ENCODE assay signal across 13 cellular contexts in genomic region chr2:190964170-190964795, GRCh38. TPM values are rescaled to one million over a fixed set of nuclear protein-coding genes. Genes with fewer than 3 reads are reported as not detected.
DNase-seq lines count a peak whose midpoint lies in the region; ATAC-seq and TF ChIP-seq lines count a peak whose summit lies in the region.
"Had no signal": no experiment of that assay in that cellular context is flagged by ENCODE, and none has a peak within 500 bp of the region (broad histone marks: within the 10 kb centered on the region; RNA-seq: fewer than 3 reads in every experiment).

No MANE protein-coding gene starts in this region.

- H3K4me3 Mint-ChIP-seq in activated CD8-positive, alpha-beta T cell treated with anti-CD3 and anti-CD28 coated beads, Interleukin-2, amount 10 ng/mL, durations not matched to agents 7 days and 5 days, result no peak overlapping the region
- H3K4me3 Mint-ChIP-seq in memory B cell, result no peak overlapping the region

- peaks cover 29% of the 10 kb centered on the region for H3K4me1 Mint-ChIP-seq in activated CD8-positive, alpha-beta T cell treated with anti-CD3 and anti-CD28 coated beads, Interleukin-2, amount 10 ng/mL, durations not matched to agents 7 days and 5 days (ENCODE audit: low read depth)
- peaks cover 6% of the 10 kb centered on the region for H3K4me1 Mint-ChIP-seq in memory B cell

- CTCF ChIA-PET in activated CD8-positive, alpha-beta T cell treated with anti-CD3 and anti-CD28 coated beads, Interleukin-2, amount 10 ng/mL, durations not matched to agents 7 days and 5 days (lab: Charles Lee), result interaction anchor here (1.5 to 2.5 kb wide), 4 partner anchors 17 to 184 kb away, joined by 4 to 8 read pairs (median 6); no protein-coding TSS in a partner anchor

- H3K4me2 ChIP-seq in BLaER1, result peak overlapping the region; percentile 32

- H4K20me1 ChIP-seq in BLaER1, result no peaks in the 10 kb centered on the region

- H3K27ac Mint-ChIP-seq in activated CD8-positive, alpha-beta T cell treated with anti-CD3 and anti-CD28 coated beads, Interleukin-2, amount 10 ng/mL, durations not matched to agents 7 days and 5 days, result peak overlapping the region; percentile 78
- H3K27ac Mint-ChIP-seq in memory B cell, result peak overlapping the region; percentile 73

- peak; percentile 47 for ATAC-seq in activated CD8-positive, alpha-beta T cell treated with anti-CD3 and anti-CD28 coated beads, Interleukin-2, amount 10 ng/mL, durations not matched to agents 7 days and 5 days
- peak; percentile 89 for ATAC-seq in memory B cell (ENCODE audit: low read depth)
- ATAC-seq in HG03378 (IDR thresholded peaks at IDR 0.05; ENCODE audit: unreplicated experiment), result no peak

- H3K4me1 ChIP-seq in BLaER1, result peaks cover 83% of the 10 kb centered on the region
- H3K4me1 ChIP-seq: esophagus muscularis mucosa, uterus had no signal

- H3K36me3 ChIP-seq in BLaER1, result peaks cover 26% of the 10 kb centered on the region
- H3K36me3 ChIP-seq: uterus had no signal

- TF ChIP-seq POLR2A in GM19099 (IDR thresholded peaks at IDR 0.05; ENCODE audit: extremely low read depth, insufficient read length, low read depth), result peak; percentile 13

- H3K4me3 ChIP-seq in BLaER1, result no peak overlapping the region
- H3K4me3 ChIP-seq: esophagus muscularis mucosa, skin epidermis, uterus had no signal

- H3K27me3 Mint-ChIP-seq in activated CD8-positive, alpha-beta T cell treated with anti-CD3 and anti-CD28 coated beads, Interleukin-2, amount 10 ng/mL, durations not matched to agents 7 days and 5 days (ENCODE audit: low read depth), result no peaks in the 10 kb centered on the region
- H3K27me3 Mint-ChIP-seq in memory B cell, result no peaks in the 10 kb centered on the region

- peaks cover 73% of the 10 kb centered on the region for H3K36me3 Mint-ChIP-seq in activated CD8-positive, alpha-beta T cell treated with anti-CD3 and anti-CD28 coated beads, Interleukin-2, amount 10 ng/mL, durations not matched to agents 7 days and 5 days (ENCODE audit: low read depth)
- peaks cover 13% of the 10 kb centered on the region for H3K36me3 Mint-ChIP-seq in memory B cell

- H3K27me3 ChIP-seq in BLaER1, result no peaks in the 10 kb centered on the region
- H3K27me3 ChIP-seq: esophagus muscularis mucosa, uterus had no signal

- no peak for DNase-seq in activated CD8-positive, alpha-beta T cell treated with anti-CD3 and anti-CD28 coated beads, Interleukin-2, amount 10 ng/mL, durations not matched to agents 7 days and 5 days
- no peak for DNase-seq in memory B cell (ENCODE audit: low spot score in 2 of 2)
- no peak for DNase-seq in HuH-7 (ENCODE audit: low spot score)
- no peak for DNase-seq in cerebellar nuclear complex (lab: John Stamatoyannopoulos, UW)
- DNase-seq in NCI-H510A treated with DMSO at 0.1 percent for 48 hours (lab: John Stamatoyannopoulos, UW), result no peak
- DNase-seq: GDM1, GOT3, uterus had no signal

- no peak overlapping the region for H3K9ac ChIP-seq in BLaER1

- POLR2A ChIA-PET in activated CD8-positive, alpha-beta T cell treated with anti-CD3 and anti-CD28 coated beads, Interleukin-2, amount 10 ng/mL, durations not matched to agents 7 days and 5 days (lab: Charles Lee), result interaction anchor here (0.9 to 1.8 kb wide), 3 partner anchors 8 to 18 kb away, joined by 4 to 8 read pairs (median 4); no protein-coding TSS in a partner anchor

- no peaks in the 10 kb centered on the region for H3K9me3 ChIP-seq in BLaER1
- H3K9me3 ChIP-seq: esophagus muscularis mucosa, uterus had no signal

- no peaks in the 10 kb centered on the region for H3K9me3 Mint-ChIP-seq in activated CD8-positive, alpha-beta T cell treated with anti-CD3 and anti-CD28 coated beads, Interleukin-2, amount 10 ng/mL, durations not matched to agents 7 days and 5 days (ENCODE audit: insufficient read depth)
- H3K9me3 Mint-ChIP-seq in memory B cell, result no peaks in the 10 kb centered on the region

- no peak overlapping the region for H3K27ac ChIP-seq in BLaER1
- H3K27ac ChIP-seq: esophagus muscularis mucosa, skin epidermis, uterus had no signal

RNA-seq across cellular contexts. Expression of gene STAT1, which starts 49.7 kb away (rescaled TPM):
- 100 to 1,000 TPM; 472 to 473 TPM for total RNA-seq in activated CD8-positive, alpha-beta T cell treated with anti-CD3 and anti-CD28 coated beads, Interleukin-2, amount 10 ng/mL, durations not matched to agents 7 days and 5 days
